In the genomic region with DNA sequence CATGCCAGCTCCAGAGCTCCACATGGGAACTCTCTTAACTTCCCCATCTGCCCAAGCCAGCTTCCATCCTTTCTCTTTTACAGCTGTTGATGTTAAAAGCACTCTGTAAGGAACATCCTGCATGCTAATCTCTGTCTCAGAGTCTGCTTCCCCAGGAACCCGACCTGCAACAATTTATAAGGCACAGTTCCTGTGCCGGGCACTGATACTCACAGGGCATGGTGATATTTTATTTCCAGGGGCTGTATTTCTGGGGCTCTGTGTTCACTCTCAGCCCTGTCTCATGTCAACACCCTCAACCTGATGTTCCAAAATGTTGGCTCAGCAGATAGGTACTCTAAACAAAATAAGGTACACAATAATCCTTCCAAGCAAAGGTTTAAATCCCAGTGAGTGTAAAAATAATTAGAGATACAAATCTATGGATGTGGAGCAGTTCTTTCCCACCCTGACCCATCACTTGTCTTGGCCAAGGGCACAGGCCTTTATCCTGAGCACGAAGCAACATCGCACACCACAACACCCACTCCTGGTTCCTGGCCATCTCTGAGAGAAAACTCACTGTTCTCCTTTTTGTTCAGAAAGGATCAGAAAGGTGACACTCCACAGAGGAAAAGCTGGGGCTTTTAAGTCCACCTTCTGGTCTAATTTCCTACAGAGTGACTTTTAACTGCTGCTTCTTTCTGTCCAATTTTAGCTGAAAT, we compare ENCODE assay signal across 33 cellular contexts. TPM values are rescaled to one million over a fixed set of nuclear protein-coding genes. Genes with fewer than 3 reads are reported as not detected.
"Had no signal": no experiment of that assay in that cellular context is flagged by ENCODE, and none has a peak within 500 bp of the region (broad histone marks: within the 10 kb centered on the region; RNA-seq: fewer than 3 reads in every experiment).

No MANE protein-coding gene starts in this region.

- H3K9me3 ChIP-seq: ascending aorta had no signal

- ATAC-seq: activated CD8-positive, alpha-beta T cell treated with anti-CD3 and anti-CD28 coated beads for 36 hours; activated T-cell treated with anti-CD3 and anti-CD28 coated beads, Interleukin-2, amount 50 U/mL, for 72 hours; activated T-helper 17 cell treated with anti-CD3 and anti-CD28 coated beads, Interleukin-2, amount 50 U/mL, for 72 hours; Panc1; SK-N-SH treated with all-trans-retinoic acid at 6 μM for 48 hours; T-cell had no signal

- DNase-seq: activated CD4-positive, alpha-beta T cell treated with anti-CD3 and anti-CD28 coated beads, Interleukin-2, amount 10 ng/mL, durations not matched to agents 24 days and 14 days; activated CD4-positive, alpha-beta T cell treated with anti-CD3 and anti-CD28 coated beads, Interleukin-2, amount 50 U/mL, for 4 hours; activated CD8-positive, alpha-beta T cell treated with anti-CD3 and anti-CD28 coated beads for 36 hours; activated effector memory CD4-positive, alpha-beta T cell treated with anti-CD3 and anti-CD28 coated beads, Interleukin-2, amount 50 U/mL, for 16 hours; activated naive CD4-positive, alpha-beta T cell treated with Interleukin-2 at 50 U/mL for 16 hours; activated naive CD8-positive, alpha-beta T cell treated with anti-CD3 and anti-CD28 coated beads, Interleukin-2, amount 10 ng/mL, durations not matched to agents 7 days and 5 days; activated T-cell treated with anti-CD3 and anti-CD28 coated beads, Interleukin-2, amount 50 U/mL, for 1 hour; activated T-cell treated with anti-CD3 and anti-CD28 coated beads, Interleukin-2, amount 50 U/mL, for 72 hours; amygdala; NCI-H1092 treated with DMSO at 0.1 percent for 48 hours; NCI-H1417; NCI-H146; NCI-H187; NCI-H2029 treated with DMSO at 0.1 percent for 48 hours; NCI-H2107; NCI-H2171; NCI-H510A; NCI-H69; NCI-H82; SIG-M5; T-cell; T-helper 2 cell; T-helper 9 cell had no signal

- H3K36me3 ChIP-seq: ascending aorta, cardiac muscle cell had no signal

- H3K4me1 ChIP-seq: ascending aorta had no signal

- H3K4me3 ChIP-seq: ascending aorta, cardiac muscle cell had no signal

- H3K27me3 ChIP-seq: ascending aorta, cardiac muscle cell had no signal

- H3K27ac ChIP-seq: ascending aorta, cardiac muscle cell, KMS-11, VCaP had no signal

RNA-seq across cellular contexts. Expression of gene C11orf87, which starts 44.8 kb away (rescaled TPM):
- total RNA-seq: activated CD4-positive, alpha-beta T cell treated with anti-CD3 and anti-CD28 coated beads, Interleukin-2, amount 10 ng/mL, durations not matched to agents 24 days and 14 days; activated CD8-positive, alpha-beta memory T cell treated with anti-CD3 and anti-CD28 coated beads for 36 hours; activated CD8-positive, alpha-beta T cell treated with anti-CD3 and anti-CD28 coated beads for 36 hours; activated naive CD8-positive, alpha-beta T cell treated with anti-CD3 and anti-CD28 coated beads, Interleukin-2, amount 10 ng/mL, durations not matched to agents 7 days and 5 days; activated T-cell treated with anti-CD3 and anti-CD28 coated beads, Interleukin-2, amount 50 U/mL, for 72 hours; activated T-helper 17 cell treated with anti-CD3 and anti-CD28 coated beads, Interleukin-2, amount 50 U/mL, for 72 hours; ascending aorta; RPMI7951; SK-MEL-5; T-cell had no signal
